11 cellular contexts compared by ENCODE assay signal in genomic region chr17:72715906-72716572, GRCh38.
DNase-seq lines count a peak whose midpoint lies in the region; ATAC-seq, FAIRE-seq and TF ChIP-seq lines count a peak whose summit lies in the region.
"Had no signal": no experiment of that assay in that cellular context is flagged by ENCODE, and none has a peak within 500 bp of the region (broad histone marks: within the 10 kb centered on the region; RNA-seq: fewer than 3 reads in every experiment).

No MANE protein-coding gene starts in this region.

- H3K9me3 Mint-ChIP-seq in activated T-helper 17 cell treated with anti-CD3 and anti-CD28 coated beads, Interleukin-2, amount 50 U/mL, for 72 hours, result peaks cover 1% of the 10 kb centered on the region

- TF ChIP-seq CTCF in Peyer's patch (IDR thresholded peaks at IDR 0.05), result no peak

- H3K27me3 Mint-ChIP-seq in activated T-helper 17 cell treated with anti-CD3 and anti-CD28 coated beads, Interleukin-2, amount 50 U/mL, for 72 hours, result no peaks in the 10 kb centered on the region

- no peaks in the 10 kb centered on the region for H3K36me3 ChIP-seq in Peyer's patch
- H3K36me3 ChIP-seq: thyroid gland had no signal

- H3K9me3 ChIP-seq in Peyer's patch, result peaks cover 0 to 3% (median 0%) of the 10 kb centered on the region in 4 donors
- H3K9me3 ChIP-seq: thyroid gland had no signal

- no peaks in the 10 kb centered on the region for H3K4me1 ChIP-seq in Peyer's patch
- H3K4me1 ChIP-seq: thyroid gland had no signal

- no peak for ATAC-seq in GM21529 (IDR thresholded peaks at IDR 0.05; ENCODE audit: unreplicated experiment)
- no peak for ATAC-seq in GM19463 (IDR thresholded peaks at IDR 0.05; ENCODE audit: unreplicated experiment)
- ATAC-seq in activated T-helper 17 cell treated with anti-CD3 and anti-CD28 coated beads, Interleukin-2, amount 50 U/mL, for 72 hours (replicated peaks), result no peak

- H3K4me3 Mint-ChIP-seq in activated T-helper 17 cell treated with anti-CD3 and anti-CD28 coated beads, Interleukin-2, amount 50 U/mL, for 72 hours, result no peak overlapping the region

- no peak for TF ChIP-seq POLR2A in H54 (IDR thresholded peaks at IDR 0.05; ENCODE audit: low read depth, low read length)
- TF ChIP-seq POLR2A in Peyer's patch (IDR thresholded peaks at IDR 0.05), result no peak

- H3K27ac ChIP-seq in Peyer's patch, result no peak overlapping the region
- H3K27ac ChIP-seq: KMS-11, thyroid gland had no signal

- FAIRE-seq in H54 (lab: Jason Lieb, UNC), result peak; percentile 50
- FAIRE-seq: H1 had no signal

- H3K36me3 Mint-ChIP-seq in activated T-helper 17 cell treated with anti-CD3 and anti-CD28 coated beads, Interleukin-2, amount 50 U/mL, for 72 hours (ENCODE audit: low read depth), result no peaks in the 10 kb centered on the region

- H3K4me3 ChIP-seq in skeletal muscle cell (ENCODE audit: low read depth, low read length), result no peak overlapping the region
- H3K4me3 ChIP-seq in Peyer's patch, result no peak overlapping the region
- H3K4me3 ChIP-seq: thyroid gland had no signal

- H3K4me1 Mint-ChIP-seq in activated T-helper 17 cell treated with anti-CD3 and anti-CD28 coated beads, Interleukin-2, amount 50 U/mL, for 72 hours, result peaks cover 19% of the 10 kb centered on the region

- DNase-seq in H54 (ENCODE audit: insufficient read length, low spot score) (peak; percentile 74), T1000 (lab: John Stamatoyannopoulos, UW) (peak; percentile 70), globus pallidus (ENCODE audit: low spot score) (peak; percentile 35), skeletal muscle cell (ENCODE audit: low read depth) (peak; percentile 92), Peyer's patch (no peak)
- DNase-seq: thyroid gland had no signal

- H3K27ac Mint-ChIP-seq in activated T-helper 17 cell treated with anti-CD3 and anti-CD28 coated beads, Interleukin-2, amount 50 U/mL, for 72 hours, result no peak overlapping the region

- H3K27me3 ChIP-seq in Peyer's patch, result no peaks in the 10 kb centered on the region
- H3K27me3 ChIP-seq: thyroid gland had no signal

Comparison
In these comparisons a context has a peak if more than half of its experiments do, and no peak if none do; other contexts are left out.
1. DNase-seq: peak in H54 (single experiment), T1000 (single experiment), globus pallidus (single experiment) and skeletal muscle cell (single experiment); none in Peyer's patch (0 of 3).